10 cellular contexts compared by ENCODE assay signal in genomic region chr11:112157274-112157766, GRCh38. TPM values are rescaled to one million over a fixed set of nuclear protein-coding genes. Genes with fewer than 3 reads are reported as not detected.
DNase-seq lines count a peak whose midpoint lies in the region; ATAC-seq and TF ChIP-seq lines count a peak whose summit lies in the region.
"Had no signal": no experiment of that assay in that cellular context is flagged by ENCODE, and none has a peak within 500 bp of the region (broad histone marks: within the 10 kb centered on the region; RNA-seq: fewer than 3 reads in every experiment).

No MANE protein-coding gene starts in this region.

- in situ Hi-C loops in T47D (cut with HindIII; ENCODE audit: low pct_unique_long_range_greater_than_20kb, low sequenced_read_pairs): no loop called here

- H3K4me3 ChIP-seq in mesodermal cell (ENCODE audit: extremely low read depth, insufficient read depth, low read length, poor library complexity, severe bottlenecking) (no peak overlapping the region), ovary (no peak overlapping the region)

- TF ChIP-seq POLR2A in ovary (IDR thresholded peaks at IDR 0.05): no peak

- H3K9me3 ChIP-seq in mesodermal cell (ENCODE audit: control insufficient read depth, low read length): no peaks in the 10 kb centered on the region
- H3K9me3 ChIP-seq in ovary: no peaks in the 10 kb centered on the region

- TF ChIP-seq EP300 in ovary (IDR thresholded peaks at IDR 0.05): no peak

- H3K27me3 ChIP-seq in ovary: no peaks in the 10 kb centered on the region

- 91 to 100% methylated on average over 1 of the region's 3 CpGs for WGBS in mesodermal cell (ENCODE audit: insufficient coverage in 2 of 2), 2 experiments
- WGBS in ovary, 3 donors: 63 to 70% (median 67%) methylated on average over 3 of the region's 3 CpGs

- H3K27ac ChIP-seq in mesodermal cell (ENCODE audit: low read depth, low read length, severe bottlenecking): peak overlapping the region; percentile 55
- H3K27ac ChIP-seq in ovary: no peak overlapping the region
- H3K27ac ChIP-seq: KMS-11 had no signal

- DNase-seq in CD1c-positive myeloid dendritic cell (ENCODE audit: extremely low spot score) (peak; percentile 85), M059J (ENCODE audit: low read depth) (peak; percentile 99), T47D (ENCODE audit: low read depth in 1 of 2, low spot score in 1 of 2) (peak; percentile 44 to 81), ovary (no peak), NCI-H2081 treated with DMSO at 0.1 percent for 48 hours (lab: John Stamatoyannopoulos, UW) (no peak), COLO668 (lab: John Stamatoyannopoulos, UW; ENCODE audit: unreplicated experiment) (no peak)

- intact Hi-C loops in ovary (cut with DNase I): no loop called here

- H3K4me1 ChIP-seq in mesodermal cell (ENCODE audit: control insufficient read depth, insufficient read depth, low read length, poor library complexity, severe bottlenecking) (peaks cover 6% of the 10 kb centered on the region), ovary (ENCODE audit: insufficient read depth) (no peaks in the 10 kb centered on the region)

- H3K36me3 ChIP-seq in mesodermal cell (ENCODE audit: control insufficient read depth, insufficient read depth, low read length): no peaks in the 10 kb centered on the region
- H3K36me3 ChIP-seq in ovary: no peaks in the 10 kb centered on the region

- ATAC-seq in HG03378 (IDR thresholded peaks at IDR 0.05; ENCODE audit: unreplicated experiment): no peak

- no peak for TF ChIP-seq CTCF in ovary (IDR thresholded peaks at IDR 0.05)

RNA-seq across cellular contexts. Expression of gene IL18, which starts 6.6 kb away (rescaled TPM):
- 0.64 and 1.3 TPM in 2 replicates for total RNA-seq in M059J (2014; rRNA removed; shearing (Covaris generic))
- 0.52 TPM for polyA plus RNA-seq in mesodermal cell (2013, experiment 1 of 2)
- 0.25 TPM for polyA plus RNA-seq in mesodermal cell (2013, experiment 2 of 2)
- total RNA-seq in ovary: 10 to 100 TPM in 1 of 7 donors, 1 to 10 TPM in 6; 1.7 to 17.1 (median 3.5) TPM
- 1 to 10 TPM; 2.2 to 7.7 TPM for polyA plus RNA-seq in ovary
- total RNA-seq: neural crest cell had no signal

RNA-seq across cellular contexts. Expression of gene TEX12, which starts 9.9 kb away (rescaled TPM):
- total RNA-seq in M059J (2014; rRNA removed; shearing (Covaris generic)): 0.22 TPM in 1 of 2 replicates, not detected in the other
- not detected for polyA plus RNA-seq in mesodermal cell (2013, experiment 1 of 2)
- not detected for polyA plus RNA-seq in mesodermal cell (2013, experiment 2 of 2)
- total RNA-seq in ovary: 1 to 10 TPM in 1 of 7 donors, under 1 TPM in 5, not detected in 1; 0.23 to 1.3 (median 0.52) TPM
- under 1 TPM; 0.11 to 0.62 TPM for polyA plus RNA-seq in ovary
- total RNA-seq: neural crest cell had no signal

RNA-seq across cellular contexts. Expression of gene BCO2, which starts 18.0 kb away (rescaled TPM):
- 1.0 TPM in 1 of 2 replicates, not detected in the other for total RNA-seq in M059J (2014; rRNA removed; shearing (Covaris generic))
- 1.1 TPM for polyA plus RNA-seq in mesodermal cell (2013, experiment 1 of 2)
- polyA plus RNA-seq in mesodermal cell (2013, experiment 2 of 2): 2.0 TPM
- 10 to 100 TPM in 1 of 7 donors, 1 to 10 TPM in 6; 2.9 to 11.7 (median 4.4) TPM for total RNA-seq in ovary
- polyA plus RNA-seq in ovary: 1 to 10 TPM; 1.2 to 3.2 TPM

Comparison
In these comparisons a context has a peak if more than half of its experiments do, and no peak if none do; other contexts are left out.
1. DNase-seq: peak in CD1c-positive myeloid dendritic cell (single experiment), M059J (single experiment) and T47D (2 of 2); none in ovary (0 of 5), NCI-H2081 treated with DMSO at 0.1 percent for 48 hours (single experiment) and COLO668 (single experiment).